ENCODE assay signal across 11 cellular contexts in genomic region chr1:234659538-234659937, GRCh38. TPM values are rescaled to one million over a fixed set of nuclear protein-coding genes. Genes with fewer than 3 reads are reported as not detected.
DNase-seq lines count a peak whose midpoint lies in the region; ATAC-seq, FAIRE-seq and TF ChIP-seq lines count a peak whose summit lies in the region.
"Had no signal": no experiment of that assay in that cellular context is flagged by ENCODE, and none has a peak within 500 bp of the region (broad histone marks: within the 10 kb centered on the region; RNA-seq: fewer than 3 reads in every experiment).

No MANE protein-coding gene starts in this region.

- H3K4me1 ChIP-seq in astrocyte (ENCODE audit: insufficient read depth, low read length) (peaks cover 37% of the 10 kb centered on the region), hepatocyte (ENCODE audit: insufficient read depth) (peaks cover 21% of the 10 kb centered on the region)

- H3K9ac ChIP-seq in astrocyte (ENCODE audit: low read length), result peak overlapping the region; percentile 28

- DNase-seq in A172 (ENCODE audit: low spot score), result peak; percentile 98
- DNase-seq in HT-29 (ENCODE audit: low spot score), result peak; percentile 56
- DNase-seq in astrocyte (ENCODE audit: low read depth), result peak; percentile 72
- peak; percentile 82 for DNase-seq in hepatocyte (ENCODE audit: low spot score)
- DNase-seq in cerebellar cortex (ENCODE audit: low spot score), result no peak
- DNase-seq in WTC11 (ENCODE audit: low spot score), result no peak
- DNase-seq in NCI-H2196 treated with DMSO at 0.1 percent for 48 hours (lab: John Stamatoyannopoulos, UW; ENCODE audit: unreplicated experiment), result no peak
- no peak for DNase-seq in NCI-H1930 (lab: John Stamatoyannopoulos, UW)
- DNase-seq: tibial artery had no signal

- H3K27me3 Mint-ChIP-seq in astrocyte (ENCODE audit: low read depth, unreplicated experiment) (no peaks in the 10 kb centered on the region), WTC11 (ENCODE audit: low read depth) (peaks cover 3% of the 10 kb centered on the region; the same call in 1 of the 2 replicates)

- no peak for ATAC-seq in WTC11

- H2AFZ ChIP-seq in astrocyte (ENCODE audit: low read depth, low read length) (peak overlapping the region; percentile 27), hepatocyte (no peak overlapping the region)

- H3K9me3 ChIP-seq in astrocyte (ENCODE audit: insufficient read depth, low read depth, low read length), result no peaks in the 10 kb centered on the region
- H3K9me3 ChIP-seq in hepatocyte (ENCODE audit: low read depth), result no peaks in the 10 kb centered on the region
- H3K9me3 ChIP-seq: tibial artery had no signal

- POLR2A ChIA-PET in WTC11 (lab: Charles Lee), result no interaction called here

- H3K27ac ChIP-seq in astrocyte (ENCODE audit: low read depth, low read length) (peak overlapping the region; percentile 93), hepatocyte (peak overlapping the region; percentile 84)
- H3K27ac ChIP-seq: coronary artery, tibial artery had no signal

- CTCF ChIA-PET in WTC11 (lab: Charles Lee), result no interaction called here

- TF ChIP-seq CTCF in astrocyte (IDR thresholded peaks at IDR 0.05; ENCODE audit: insufficient read depth, low read depth, low read length) (no peak), hepatocyte (IDR thresholded peaks at IDR 0.05; ENCODE audit: poor library complexity) (no peak), WTC11 (IDR thresholded peaks at IDR 0.05) (no peak)

- H3K4me3 ChIP-seq in astrocyte (ENCODE audit: insufficient read depth, low read depth, low read length) (no peak overlapping the region), hepatocyte (no peak overlapping the region)
- H3K4me3 ChIP-seq: coronary artery, tibial artery had no signal

- H3K4me2 ChIP-seq in astrocyte (ENCODE audit: low read length) (peak overlapping the region; percentile 26), hepatocyte (no peak overlapping the region)

- H4K20me1 ChIP-seq in astrocyte (ENCODE audit: insufficient read depth, low read length), result no peaks in the 10 kb centered on the region
- H4K20me1 ChIP-seq in hepatocyte (ENCODE audit: insufficient read depth, poor library complexity, severe bottlenecking), result no peaks in the 10 kb centered on the region

- H3K79me2 ChIP-seq in astrocyte (ENCODE audit: insufficient read depth, low read length) (no peaks in the 10 kb centered on the region), hepatocyte (no peaks in the 10 kb centered on the region)

- H3K4me3 Mint-ChIP-seq in astrocyte (ENCODE audit: unreplicated experiment), result no peak overlapping the region
- no peak overlapping the region for H3K4me3 Mint-ChIP-seq in WTC11
- H3K4me3 Mint-ChIP-seq: neural crest cell had no signal

- H3K27me3 ChIP-seq in astrocyte (ENCODE audit: insufficient read depth, low read length) (no peaks in the 10 kb centered on the region), hepatocyte (no peaks in the 10 kb centered on the region)
- H3K27me3 ChIP-seq: tibial artery had no signal

- FAIRE-seq in astrocyte (lab: Jason Lieb, UNC), result no peak

- H3K36me3 ChIP-seq in astrocyte (ENCODE audit: insufficient read depth, low read length) (no peaks in the 10 kb centered on the region), hepatocyte (replicated peaks; ENCODE audit: insufficient read depth, low read depth) (no peaks in the 10 kb centered on the region)
- H3K36me3 ChIP-seq: tibial artery had no signal

- H3K27ac Mint-ChIP-seq in astrocyte (ENCODE audit: unreplicated experiment), result peak overlapping the region; percentile 42
- no peak overlapping the region for H3K27ac Mint-ChIP-seq in WTC11

- H3K9me3 Mint-ChIP-seq in astrocyte (ENCODE audit: unreplicated experiment), result peaks cover 2% of the 10 kb centered on the region
- no peaks in the 10 kb centered on the region for H3K9me3 Mint-ChIP-seq in WTC11
- H3K9me3 Mint-ChIP-seq: neural crest cell had no signal

- H3K4me1 Mint-ChIP-seq in astrocyte (ENCODE audit: low read depth, unreplicated experiment), result peaks cover 29% of the 10 kb centered on the region
- H3K4me1 Mint-ChIP-seq in WTC11, result peaks cover 35% of the 10 kb centered on the region

- WGBS in hepatocyte (ENCODE audit: low lambda C conversion rate, missing lambda C conversion rate), result 79% methylated on average over 9 of the region's 9 CpGs

- H3K9me2 ChIP-seq in hepatocyte (replicated peaks; ENCODE audit: insufficient read depth), result no peaks in the 10 kb centered on the region

- H3K36me3 Mint-ChIP-seq in astrocyte (ENCODE audit: low read depth, unreplicated experiment) (no peaks in the 10 kb centered on the region), WTC11 (no peaks in the 10 kb centered on the region)

TF ChIP-seq in WTC11, 78 proteins besides CTCF, POLR2A, EP300 and RAD21:
- no peak for TF ChIP-seq TP53 (CRISPR knock-in tag; IDR thresholded peaks at IDR 0.05)
- no peak for TF ChIP-seq RORB (CRISPR knock-in tag; IDR thresholded peaks at IDR 0.05)
- TF ChIP-seq ZNF232 (CRISPR knock-in tag; IDR thresholded peaks at IDR 0.05), result no peak
- no peak for TF ChIP-seq NFYB (CRISPR knock-in tag; conservative IDR thresholded peaks at IDR 0.05; ENCODE audit: low read depth)
- TF ChIP-seq ZNF423 (CRISPR knock-in tag; IDR thresholded peaks at IDR 0.05), result no peak
- TF ChIP-seq, protein P1, sequence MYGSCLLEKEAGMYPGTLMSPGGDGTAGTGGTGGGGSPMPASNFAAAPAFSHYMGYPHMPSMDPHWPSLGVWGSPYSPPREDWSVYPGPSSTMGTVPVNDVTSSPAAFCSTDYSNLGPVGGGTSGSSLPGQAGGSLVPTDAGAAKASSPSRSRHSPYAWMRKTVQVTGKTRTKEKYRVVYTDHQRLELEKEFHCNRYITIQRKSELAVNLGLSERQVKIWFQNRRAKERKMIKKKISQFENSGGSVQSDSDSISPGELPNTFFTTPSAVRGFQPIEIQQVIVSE (CRISPR knock-in tag; IDR thresholded peaks at IDR 0.05; ENCODE audit: borderline replicate concordance), result no peak
- TF ChIP-seq, protein P2, sequence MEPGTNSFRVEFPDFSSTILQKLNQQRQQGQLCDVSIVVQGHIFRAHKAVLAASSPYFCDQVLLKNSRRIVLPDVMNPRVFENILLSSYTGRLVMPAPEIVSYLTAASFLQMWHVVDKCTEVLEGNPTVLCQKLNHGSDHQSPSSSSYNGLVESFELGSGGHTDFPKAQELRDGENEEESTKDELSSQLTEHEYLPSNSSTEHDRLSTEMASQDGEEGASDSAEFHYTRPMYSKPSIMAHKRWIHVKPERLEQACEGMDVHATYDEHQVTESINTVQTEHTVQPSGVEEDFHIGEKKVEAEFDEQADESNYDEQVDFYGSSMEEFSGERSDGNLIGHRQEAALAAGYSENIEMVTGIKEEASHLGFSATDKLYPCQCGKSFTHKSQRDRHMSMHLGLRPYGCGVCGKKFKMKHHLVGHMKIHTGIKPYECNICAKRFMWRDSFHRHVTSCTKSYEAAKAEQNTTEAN (CRISPR knock-in tag; IDR thresholded peaks at IDR 0.05), result no peak
- TF ChIP-seq ZNF671 (CRISPR knock-in tag; IDR thresholded peaks at IDR 0.05), result no peak
- TF ChIP-seq ZNF263 (CRISPR knock-in tag; IDR thresholded peaks at IDR 0.05; ENCODE audit: low read depth), result no peak
- TF ChIP-seq ZNF317 (CRISPR knock-in tag; IDR thresholded peaks at IDR 0.05; ENCODE audit: borderline replicate concordance, low read depth), result no peak
- TF ChIP-seq AFF4 (CRISPR knock-in tag; IDR thresholded peaks at IDR 0.05; ENCODE audit: borderline replicate concordance), result no peak
- no peak for TF ChIP-seq FOXJ3 (CRISPR knock-in tag; IDR thresholded peaks at IDR 0.05; ENCODE audit: borderline replicate concordance)
TF ChIP-seq in WTC11: peak in this region for 0.

RNA-seq across cellular contexts. Expression of gene IRF2BP2, which starts 49.6 kb away (rescaled TPM):
- 50.8 and 51.3 TPM in 2 replicates for total RNA-seq in A172 (2014; rRNA removed; shearing (Covaris generic))
- total RNA-seq in HT-29 (2014; rRNA removed; shearing (Covaris generic)), result 203 and 235 TPM in 2 replicates
- total RNA-seq in astrocyte, result 122 and 126 TPM in 2 replicates
- 113 and 135 TPM in 2 replicates for total RNA-seq in hepatocyte
- 65.9 and 68.2 TPM in 2 replicates for polyA plus RNA-seq in hepatocyte
- 61.9 to 70.9 TPM (median 62.4 TPM) in 3 replicates for total RNA-seq in WTC11 (2021)

Comparison
In these comparisons a context has a peak if more than half of its experiments do, and no peak if none do; other contexts are left out.
1. DNase-seq: peak in A172 (single experiment), HT-29 (single experiment), astrocyte (single experiment) and hepatocyte (single experiment); none in cerebellar cortex (single experiment), WTC11 (single experiment), NCI-H2196 treated with DMSO at 0.1 percent for 48 hours (single experiment) and NCI-H1930 (0 of 2).